Comparison of ENCODE assay signal across 24 cellular contexts in genomic region chr2:239596298-239596697, GRCh38.
A peak's percentile ranks its signal among the peaks of the same experiment; 100 is the strongest.
DNase-seq lines count a peak whose midpoint lies in the region; ATAC-seq and TF ChIP-seq lines count a peak whose summit lies in the region.
"Had no signal": no experiment of that assay in that cellular context is flagged by ENCODE, and none has a peak within 500 bp of the region (broad histone marks: within the 10 kb centered on the region; RNA-seq: fewer than 3 reads in every experiment).

No MANE protein-coding gene starts in this region.

- H3K27me3 ChIP-seq in sigmoid colon: no peaks in the 10 kb centered on the region
- H3K27me3 ChIP-seq: hepatocyte had no signal

- WGBS in sigmoid colon, 2 donors: 61 to 82% methylated on average over 5 of the region's 5 CpGs

- TF ChIP-seq POLR2A in sigmoid colon (IDR thresholded peaks at IDR 0.05): no peak

- H3K4me3 ChIP-seq in sigmoid colon: no peak overlapping the region
- H3K4me3 ChIP-seq: hepatocyte, thoracic aorta had no signal

- no peaks in the 10 kb centered on the region for H3K9me3 ChIP-seq in sigmoid colon
- H3K9me3 ChIP-seq: SK-N-SH, thoracic aorta had no signal

- TF ChIP-seq CTCF in sigmoid colon (IDR thresholded peaks at IDR 0.05): no peak

- H3K36me3 ChIP-seq in sigmoid colon: no peaks in the 10 kb centered on the region
- H3K36me3 ChIP-seq: thoracic aorta had no signal

- intact Hi-C loops in sigmoid colon (cut with DNase I): no loop called here

- ATAC-seq in GM18861 (IDR thresholded peaks at IDR 0.05; ENCODE audit: unreplicated experiment) (no peak), HG03565 (IDR thresholded peaks at IDR 0.05; ENCODE audit: unreplicated experiment) (no peak), HG03196 (IDR thresholded peaks at IDR 0.05; ENCODE audit: unreplicated experiment) (no peak)
- ATAC-seq: left ventricle myocardium superior, right cardiac atrium had no signal

- no peak overlapping the region for H3K27ac ChIP-seq in sigmoid colon
- H3K27ac ChIP-seq: hepatocyte, parathyroid adenoma, thoracic aorta had no signal

- no peak for TF ChIP-seq EP300 in sigmoid colon (IDR thresholded peaks at IDR 0.05)

- DNase-seq in activated CD8-positive, alpha-beta memory T cell treated with anti-CD3 and anti-CD28 coated beads for 24 hours: peak; percentile 40
- DNase-seq in activated CD8-positive, alpha-beta memory T cell treated with anti-CD3 and anti-CD28 coated beads, Interleukin-2, amount 50 U/mL, for 4 hours: no peak
- peak; percentile 15 for DNase-seq in NAMALWA (ENCODE audit: low spot score)
- peak; percentile 42 for DNase-seq in ecto neural progenitor cell (ENCODE audit: low spot score)
- peak; percentile 13 for DNase-seq in sigmoid colon
- DNase-seq: activated CD4-positive, alpha-beta T cell treated with anti-CD3 and anti-CD28 coated beads, Interleukin-2, amount 10 ng/mL, durations not matched to agents 7 days and 5 days; C1 segment of cervical spinal cord; effector CD4-positive, alpha-beta T cell; erythroblast; immature natural killer cell; left ventricle myocardium superior; midbrain; NCI-H1417 treated with DMSO at 0.1 percent for 48 hours; NCI-H2171 treated with DMSO at 0.1 percent for 48 hours; right cardiac atrium; SK-N-SH; stimulated activated naive CD4-positive, alpha-beta T cell treated with Interleukin-2 at 50 U/mL for 16 hours; T-helper 2 cell had no signal

- no peaks in the 10 kb centered on the region for H3K4me1 ChIP-seq in sigmoid colon
- H3K4me1 ChIP-seq: parathyroid adenoma had no signal
